In the genomic region with DNA sequence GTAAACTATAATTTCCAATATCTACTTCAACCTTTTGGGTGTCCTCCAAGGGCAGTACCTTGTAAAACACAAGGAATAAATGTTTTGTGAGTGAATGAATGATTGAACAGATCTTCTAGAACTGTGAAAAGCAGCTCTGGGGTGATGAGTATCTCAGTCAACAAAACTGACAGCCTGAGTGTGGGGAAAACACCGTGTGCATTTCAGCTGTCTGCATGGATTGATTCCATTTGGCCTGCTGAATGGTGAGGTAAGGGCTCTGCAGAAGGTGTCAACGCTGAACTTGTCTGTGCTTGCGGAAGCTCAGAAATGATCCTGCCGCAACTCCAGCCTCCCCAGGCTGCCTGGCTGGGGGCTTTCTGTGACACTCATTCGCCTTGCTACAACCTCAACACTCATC, we compare ENCODE assay signal across 1 cellular context.
TF ChIP-seq lines count a peak whose summit lies in the region.

No MANE protein-coding gene starts in this region.

TF ChIP-seq in IMR-90, 13 proteins besides CTCF, POLR2A, EP300 and RAD21:
- TF ChIP-seq, protein P1, sequence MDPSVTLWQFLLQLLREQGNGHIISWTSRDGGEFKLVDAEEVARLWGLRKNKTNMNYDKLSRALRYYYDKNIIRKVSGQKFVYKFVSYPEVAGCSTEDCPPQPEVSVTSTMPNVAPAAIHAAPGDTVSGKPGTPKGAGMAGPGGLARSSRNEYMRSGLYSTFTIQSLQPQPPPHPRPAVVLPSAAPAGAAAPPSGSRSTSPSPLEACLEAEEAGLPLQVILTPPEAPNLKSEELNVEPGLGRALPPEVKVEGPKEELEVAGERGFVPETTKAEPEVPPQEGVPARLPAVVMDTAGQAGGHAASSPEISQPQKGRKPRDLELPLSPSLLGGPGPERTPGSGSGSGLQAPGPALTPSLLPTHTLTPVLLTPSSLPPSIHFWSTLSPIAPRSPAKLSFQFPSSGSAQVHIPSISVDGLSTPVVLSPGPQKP (IDR thresholded peaks at IDR 0.05; ENCODE audit: borderline replicate concordance, low read depth, low read length) = no peak
- TF ChIP-seq MXI1 (IDR thresholded peaks at IDR 0.05; ENCODE audit: borderline replicate concordance, low read depth, low read length) = no peak
- TF ChIP-seq, protein P2, sequence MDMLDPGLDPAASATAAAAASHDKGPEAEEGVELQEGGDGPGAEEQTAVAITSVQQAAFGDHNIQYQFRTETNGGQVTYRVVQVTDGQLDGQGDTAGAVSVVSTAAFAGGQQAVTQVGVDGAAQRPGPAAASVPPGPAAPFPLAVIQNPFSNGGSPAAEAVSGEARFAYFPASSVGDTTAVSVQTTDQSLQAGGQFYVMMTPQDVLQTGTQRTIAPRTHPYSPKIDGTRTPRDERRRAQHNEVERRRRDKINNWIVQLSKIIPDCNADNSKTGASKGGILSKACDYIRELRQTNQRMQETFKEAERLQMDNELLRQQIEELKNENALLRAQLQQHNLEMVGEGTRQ (IDR thresholded peaks at IDR 0.05; ENCODE audit: low read depth, low read length) = no peak
- no peak for TF ChIP-seq CEBPB (IDR thresholded peaks at IDR 0.05; ENCODE audit: low read depth, low read length)
- TF ChIP-seq RCOR1 (IDR thresholded peaks at IDR 0.05; ENCODE audit: insufficient replicate concordance, low read length) = no peak
- TF ChIP-seq MAZ (IDR thresholded peaks at IDR 0.05; ENCODE audit: borderline replicate concordance, low read depth, low read length) = no peak
- no peak for TF ChIP-seq NFE2L2 (IDR thresholded peaks at IDR 0.05; ENCODE audit: low read depth, low read length)
- TF ChIP-seq MAFK (IDR thresholded peaks at IDR 0.05; ENCODE audit: low read depth, low read length) = no peak
- TF ChIP-seq BHLHE40 (IDR thresholded peaks at IDR 0.05; ENCODE audit: low read depth, low read length) = no peak
- no peak for TF ChIP-seq RFX5 (IDR thresholded peaks at IDR 0.05; ENCODE audit: low read depth, low read length)
- TF ChIP-seq CHD1 (IDR thresholded peaks at IDR 0.05; ENCODE audit: low read depth, low read length) = no peak
- no peak for TF ChIP-seq SMC3 (IDR thresholded peaks at IDR 0.05; ENCODE audit: low read depth, low read length)
- no peak for TF ChIP-seq FOS (IDR thresholded peaks at IDR 0.05; ENCODE audit: low read depth, low read length)
